ENCODE assay signal across 26 cellular contexts in genomic region chr10:5047912-5048628, GRCh38. TPM values are rescaled to one million over a fixed set of nuclear protein-coding genes. Genes with fewer than 3 reads are reported as not detected.
DNase-seq lines count a peak whose midpoint lies in the region; ATAC-seq, FAIRE-seq and TF ChIP-seq lines count a peak whose summit lies in the region.
"Had no signal": no experiment of that assay in that cellular context is flagged by ENCODE, and none has a peak within 500 bp of the region (broad histone marks: within the 10 kb centered on the region; RNA-seq: fewer than 3 reads in every experiment).

No MANE protein-coding gene starts in this region.

- H3K9me3 ChIP-seq in A549, result peaks cover 26% of the 10 kb centered on the region
- H3K9me3 ChIP-seq: gastrocnemius medialis had no signal

- no peak for TF ChIP-seq EP300 in A549 (IDR thresholded peaks at IDR 0.05)

- 0 out of 2 replicates have a peak, but pooled peaks cover 3% of the 10 kb centered on the region for H3K9me3 Mint-ChIP-seq in HFFc6
- H3K9me3 Mint-ChIP-seq: activated CD8-positive, alpha-beta T cell treated with anti-CD3 and anti-CD28 coated beads for 36 hours; activated naive CD4-positive, alpha-beta T cell treated with anti-CD3 and anti-CD28 coated beads for 36 hours had no signal

- peak overlapping the region; percentile 55 for H3K4me2 ChIP-seq in A549
- H3K4me2 ChIP-seq: KMS-11 had no signal

- H3K4me1 Mint-ChIP-seq in HFFc6 (ENCODE audit: low read depth), result peaks cover 9% of the 10 kb centered on the region
- H3K4me1 Mint-ChIP-seq: H9; memory B cell; stimulated activated naive CD8-positive, alpha-beta T cell treated with anti-CD3 and anti-CD28 coated beads, Interleukin-15, amount 100 ng/mL, for 72 hours had no signal

- H3K36me3 Mint-ChIP-seq in HFFc6 (ENCODE audit: low read depth), result no peaks in the 10 kb centered on the region
- H3K36me3 Mint-ChIP-seq: memory B cell had no signal

- POLR2A ChIA-PET in A549 (lab: Yijun Ruan, JAX), result interaction anchor here (0.7 kb wide), 1 partner anchor 13 kb away, joined by 3 read pairs; no protein-coding TSS in a partner anchor

- FAIRE-seq in A549 (lab: Jason Lieb, UNC), result no peak
- FAIRE-seq: A204.1, kidney had no signal

- ATAC-seq in A549 (no peak), GM21381 (IDR thresholded peaks at IDR 0.05; ENCODE audit: unreplicated experiment) (no peak), GM19351 (IDR thresholded peaks at IDR 0.05; ENCODE audit: unreplicated experiment) (no peak), HG03025 (IDR thresholded peaks at IDR 0.05; ENCODE audit: low FRiP score, unreplicated experiment) (no peak)
- ATAC-seq: activated CD4-positive, CD25-positive, alpha-beta regulatory T cell treated with anti-CD3 and anti-CD28 coated beads, Interleukin-2, amount 50 U/mL, for 24 hours; activated CD8-positive, alpha-beta T cell treated with anti-CD3 and anti-CD28 coated beads for 36 hours; gastrocnemius medialis; Right ventricle myocardium inferior; stimulated activated naive CD8-positive, alpha-beta T cell treated with anti-CD3 and anti-CD28 coated beads, Interleukin-15, amount 100 ng/mL, for 72 hours had no signal

- CTCF ChIA-PET in A549 (lab: Yijun Ruan, JAX), result no interaction called here

- no peaks in the 10 kb centered on the region; the same call in none of the 2 replicates for H3K27me3 Mint-ChIP-seq in HFFc6 (ENCODE audit: insufficient read depth)
- H3K27me3 Mint-ChIP-seq: activated CD8-positive, alpha-beta T cell treated with anti-CD3 and anti-CD28 coated beads for 36 hours; memory B cell; stimulated activated naive CD8-positive, alpha-beta T cell treated with anti-CD3 and anti-CD28 coated beads, Interleukin-15, amount 100 ng/mL, for 72 hours had no signal

- no peak overlapping the region for H3K4me3 Mint-ChIP-seq in HFFc6
- H3K4me3 Mint-ChIP-seq: activated CD8-positive, alpha-beta T cell treated with anti-CD3 and anti-CD28 coated beads for 36 hours; activated naive CD4-positive, alpha-beta T cell treated with anti-CD3 and anti-CD28 coated beads for 36 hours; H9; memory B cell; stimulated activated naive CD8-positive, alpha-beta T cell treated with anti-CD3 and anti-CD28 coated beads, Interleukin-15, amount 100 ng/mL, for 72 hours had no signal

- H3K27ac ChIP-seq in A549, result peak overlapping the region; percentile 65 to 72
- H3K27ac ChIP-seq: C4-2B, gastrocnemius medialis, KMS-11 had no signal

- TF ChIP-seq RAD21 in A549 (conservative IDR thresholded peaks at IDR 0.05 in 1 of 2, IDR thresholded peaks at IDR 0.05 in 1 of 2), result no peak

- peaks cover 39% of the 10 kb centered on the region for H3K4me1 ChIP-seq in A549

- 45% methylated on average over 1 of the region's 1 CpG for WGBS in A549 (ENCODE audit: missing lambda C conversion rate)

- H3K27ac Mint-ChIP-seq in HFFc6, result no peak overlapping the region
- H3K27ac Mint-ChIP-seq: activated CD8-positive, alpha-beta T cell treated with anti-CD3 and anti-CD28 coated beads for 36 hours; activated naive CD4-positive, alpha-beta T cell treated with anti-CD3 and anti-CD28 coated beads for 36 hours; H9; memory B cell; stimulated activated naive CD8-positive, alpha-beta T cell treated with anti-CD3 and anti-CD28 coated beads, Interleukin-15, amount 100 ng/mL, for 72 hours had no signal

- TF ChIP-seq POLR2A in A549 (IDR thresholded peaks at IDR 0.05; ENCODE audit: low read length), result no peak

- DNase-seq in A549 (ENCODE audit: low read depth in 1 of 2, low spot score in 1 of 2) (peak in 1 of 2 experiments; percentile 33), HFFc6 (peak; percentile 15), dedifferentiated amniotic fluid mesenchymal stem cell (ENCODE audit: extremely low spot score) (peak; percentile 39), kidney tubule cell (ENCODE audit: low spot score) (peak; percentile 33), dermis blood vessel endothelial cell (no peak)
- DNase-seq: activated CD8-positive, alpha-beta T cell treated with anti-CD3 and anti-CD28 coated beads for 36 hours; activated naive CD4-positive, alpha-beta T cell treated with anti-CD3 and anti-CD28 coated beads for 36 hours; Calu3; gastrocnemius medialis; H9; kidney; MV-4-11; NCI-H187; NCI-H69; stimulated activated CD4-positive, alpha-beta T cell treated with anti-CD3 and anti-CD28 coated beads, Interleukin-12 subunit alpha, Interleukin-12 subunit beta, amount 100 ng/mL, for 4 hours; stimulated activated naive CD8-positive, alpha-beta T cell treated with anti-CD3 and anti-CD28 coated beads, Interleukin-15, amount 100 ng/mL, for 72 hours; trophoblast cell had no signal

- TF ChIP-seq CTCF in A549 (IDR thresholded peaks at IDR 0.05), result no peak
- TF ChIP-seq CTCF in HFFc6 (IDR thresholded peaks at IDR 0.05), result no peak

- no peak overlapping the region for H3K4me3 ChIP-seq in A549
- H3K4me3 ChIP-seq: gastrocnemius medialis had no signal

TF ChIP-seq in A549, 52 proteins besides CTCF, POLR2A, EP300 and RAD21:
- TF ChIP-seq CEBPB (IDR thresholded peaks at IDR 0.05), result peak in 1 of 2 experiments; percentile 1; a peak in 1 of 4 replicates
- peak; percentile 38 for TF ChIP-seq JUNB (IDR thresholded peaks at IDR 0.05)
- TF ChIP-seq, protein P1, sequence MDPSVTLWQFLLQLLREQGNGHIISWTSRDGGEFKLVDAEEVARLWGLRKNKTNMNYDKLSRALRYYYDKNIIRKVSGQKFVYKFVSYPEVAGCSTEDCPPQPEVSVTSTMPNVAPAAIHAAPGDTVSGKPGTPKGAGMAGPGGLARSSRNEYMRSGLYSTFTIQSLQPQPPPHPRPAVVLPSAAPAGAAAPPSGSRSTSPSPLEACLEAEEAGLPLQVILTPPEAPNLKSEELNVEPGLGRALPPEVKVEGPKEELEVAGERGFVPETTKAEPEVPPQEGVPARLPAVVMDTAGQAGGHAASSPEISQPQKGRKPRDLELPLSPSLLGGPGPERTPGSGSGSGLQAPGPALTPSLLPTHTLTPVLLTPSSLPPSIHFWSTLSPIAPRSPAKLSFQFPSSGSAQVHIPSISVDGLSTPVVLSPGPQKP (IDR thresholded peaks at IDR 0.05; ENCODE audit: low read depth, low read length), result no peak
- TF ChIP-seq FOSL2 (IDR thresholded peaks at IDR 0.05), result peak; percentile 65; the same call in 1 of the 2 replicates
- peak; percentile 72 for TF ChIP-seq FOSL2 (CRISPR knock-in tag; IDR thresholded peaks at IDR 0.05)
- TF ChIP-seq HOXB13 (CRISPR knock-in tag; IDR thresholded peaks at IDR 0.05; ENCODE audit: low read depth), result no peak

RNA-seq across cellular contexts. Expression of gene AKR1C2, which starts 44.4 kb away (rescaled TPM):
- polyA plus RNA-seq in A549 (2011; rRNA removed) (6,607 and 6,805 TPM in 2 replicates), A549 (2017; fragmentation: RNase III; extraction: RNeasy Plus Mini Kit Qiagen cat#74134 plus additional on column Dnase treatment) (5,292 to 5,660 TPM (median 5,410 TPM) in 3 replicates)
- polyA plus RNA-seq in A549 (2012; cell fraction: cytosol; rRNA removed), result 2,138 and 2,314 TPM in 2 replicates
- polyA plus RNA-seq in A549 (2012; cell fraction: nucleus; rRNA removed), result 1,646 and 2,223 TPM in 2 replicates
- polyA minus RNA-seq in A549 (2011; rRNA and poly(A)+ RNA removed), result 1,944 and 2,314 TPM in 2 replicates
- 1 to 10 TPM in 3 of 6 experiments, under 1 TPM in 3; 0.52 to 1.5 (median 1.1) TPM for total RNA-seq in HFFc6 (2021; fragmentation: NEBNext Ultra II Directional; extraction: Animal tissue kit (Norgen Biotek cat#: 25700))
- total RNA-seq in dermis blood vessel endothelial cell, result 50.2 and 63.2 TPM in 2 replicates
- total RNA-seq: activated CD8-positive, alpha-beta T cell treated with anti-CD3 and anti-CD28 coated beads for 36 hours had no signal

RNA-seq across cellular contexts. Expression of gene AKR1C3, which starts 46.1 kb away (rescaled TPM):
- polyA plus RNA-seq in A549 (2011; rRNA removed) (3,820 and 4,867 TPM in 2 replicates), A549 (2017; fragmentation: RNase III; extraction: RNeasy Plus Mini Kit Qiagen cat#74134 plus additional on column Dnase treatment) (1,744 to 2,157 TPM (median 1,998 TPM) in 3 replicates)
- polyA plus RNA-seq in A549 (2012; cell fraction: cytosol; rRNA removed), result 1,990 and 2,211 TPM in 2 replicates
- 1,508 and 2,046 TPM in 2 replicates for polyA plus RNA-seq in A549 (2012; cell fraction: nucleus; rRNA removed)
- polyA minus RNA-seq in A549 (2011; rRNA and poly(A)+ RNA removed), result 1,379 and 1,525 TPM in 2 replicates
- under 1 TPM in 4 of 6 experiments, not detected in 2; 0.28 to 0.84 (median 0.59) TPM for total RNA-seq in HFFc6 (2021; fragmentation: NEBNext Ultra II Directional; extraction: Animal tissue kit (Norgen Biotek cat#: 25700))
- 119 and 237 TPM in 2 replicates for total RNA-seq in dermis blood vessel endothelial cell

Comparison
In these comparisons a context has a peak if more than half of its experiments do, and no peak if none do; other contexts are left out.
1. RNA of gene AKR1C2, which starts 44.4 kb away (total RNA-seq): 50.2 to 63.2 TPM in dermis blood vessel endothelial cell; 0.52 to 1.5 TPM in HFFc6; every median in the first group is over 10 times any median in the second.
2. RNA of gene AKR1C3, which starts 46.1 kb away (total RNA-seq): 119 to 237 TPM in dermis blood vessel endothelial cell; 0.28 to 0.84 TPM in HFFc6; every median in the first group is over 10 times any median in the second.